Comparison of ENCODE assay signal across 8 cellular contexts in genomic region chr16:53071748-53072301, GRCh38. TPM values are rescaled to one million over a fixed set of nuclear protein-coding genes. Genes with fewer than 3 reads are reported as not detected.
DNase-seq lines count a peak whose midpoint lies in the region; ATAC-seq and TF ChIP-seq lines count a peak whose summit lies in the region.

No MANE protein-coding gene starts in this region.

- H3K36me3 ChIP-seq in ovary: no peaks in the 10 kb centered on the region

- DNase-seq in coronary artery (ENCODE audit: low spot score) (no peak), ovary (peak; percentile 68 to 84 (median 83)), ureter (ENCODE audit: low spot score) (no peak), LoVo (ENCODE audit: low spot score) (no peak), HuH-7.5 (ENCODE audit: low spot score) (no peak)
- no peak for DNase-seq in stimulated activated CD4-positive, alpha-beta T cell treated with anti-CD3 and anti-CD28 coated beads, Interleukin-4, amount 100 ng/mL, for 4 hours

- intact Hi-C loops in ovary (cut with DNase I): no loop called here

- no peaks in the 10 kb centered on the region for H3K27me3 ChIP-seq in ovary

- no peak for TF ChIP-seq EP300 in ovary (IDR thresholded peaks at IDR 0.05)

- TF ChIP-seq POLR2A in ovary (IDR thresholded peaks at IDR 0.05): no peak

- ATAC-seq in GM19455 (IDR thresholded peaks at IDR 0.05; ENCODE audit: unreplicated experiment) (peak; percentile 43), HG03460 (IDR thresholded peaks at IDR 0.05; ENCODE audit: unreplicated experiment) (peak; percentile 48)

- peak overlapping the region; percentile 5 to 64 for H3K27ac ChIP-seq in coronary artery
- peak overlapping the region in 1 of 2 donors; percentile 8 for H3K27ac ChIP-seq in ovary

- WGBS in ovary, 3 donors: 4 to 14% (median 4%) methylated on average over 6 of the region's 6 CpGs

- H3K4me3 ChIP-seq in coronary artery: peak overlapping the region; percentile 27
- H3K4me3 ChIP-seq in ovary: no peak overlapping the region

- no peak for TF ChIP-seq CTCF in coronary artery (IDR thresholded peaks at IDR 0.05)
- TF ChIP-seq CTCF in ovary (IDR thresholded peaks at IDR 0.05): no peak

- H3K4me1 ChIP-seq in ovary (ENCODE audit: insufficient read depth): peaks cover 11% of the 10 kb centered on the region

- no peaks in the 10 kb centered on the region for H3K9me3 ChIP-seq in ovary

RNA-seq across cellular contexts. Expression of gene CHD9, which starts 17.0 kb away (rescaled TPM):
- total RNA-seq in ovary (100 to 1,000 TPM in 1 of 7 donors, 10 to 100 TPM in 6; 45.1 to 100 (median 87.5) TPM), ureter (135 TPM)
- polyA plus RNA-seq in ovary: 10 to 100 TPM; 11.8 to 18.2 TPM

RNA-seq across cellular contexts. Expression of gene CHD9NB, which starts 19.1 kb away (rescaled TPM):
- total RNA-seq in ovary: 10 to 100 TPM in 1 of 7 donors, 1 to 10 TPM in 4, under 1 TPM in 1, not detected in 1; 0.38 to 91.1 (median 3.2) TPM
- 1 to 10 TPM in 1 of 2 donors, under 1 TPM in 1; 0.15 to 1.0 TPM for polyA plus RNA-seq in ovary
- 2.2 TPM for total RNA-seq in ureter

Comparison
In these comparisons a context has a peak if more than half of its experiments do, and no peak if none do; other contexts are left out.
1. DNase-seq: peak in ovary (5 of 5); none in coronary artery (single experiment), ureter (single experiment), LoVo (single experiment), stimulated activated CD4-positive, alpha-beta T cell treated with anti-CD3 and anti-CD28 coated beads, Interleukin-4, amount 100 ng/mL, for 4 hours (0 of 2) and HuH-7.5 (single experiment).